In genomic region chr16:27106305-27106704, GRCh38 we compare ENCODE assay signal across 32 cellular contexts. TPM values are rescaled to one million over a fixed set of nuclear protein-coding genes. Genes with fewer than 3 reads are reported as not detected.
"Had no signal": no experiment of that assay in that cellular context is flagged by ENCODE, and none has a peak within 500 bp of the region (broad histone marks: within the 10 kb centered on the region; RNA-seq: fewer than 3 reads in every experiment).

No MANE protein-coding gene starts in this region.

- H3K27ac ChIP-seq: ascending aorta, cardiac muscle cell, SJCRH30, SK-N-MC, WERI-Rb-1 had no signal

- DNase-seq: activated CD4-positive, alpha-beta memory T cell treated with anti-CD3 and anti-CD28 coated beads, Interleukin-2, amount 10 ng/mL, durations not matched to agents 7 days and 5 days; activated CD4-positive, alpha-beta T cell treated with anti-CD3 and anti-CD28 coated beads for 1 hour; activated CD4-positive, alpha-beta T cell treated with anti-CD3 and anti-CD28 coated beads for 48 hours; activated CD4-positive, CD25-positive, alpha-beta regulatory T cell; activated gamma-delta T cell; activated naive CD4-positive, alpha-beta T cell treated with Interleukin-2 at 50 U/mL for 16 hours; activated naive CD8-positive, alpha-beta T cell treated with anti-CD3 and anti-CD28 coated beads, Interleukin-2, amount 10 ng/mL, durations not matched to agents 7 days and 5 days; activated T-cell treated with anti-CD3 and anti-CD28 coated beads, Interleukin-2, amount 50 U/mL, for 48 hours; amygdala; Kasumi-1; KG1; MG63; NCI-H1048; NCI-H1436 treated with DMSO at 0.1 percent for 48 hours; NCI-H1694 treated with DMSO at 0.1 percent for 48 hours; NCI-H2029; NCI-H345; NCI-H524 treated with DMSO at 0.1 percent for 48 hours; SHP77; SJCRH30; T1000; WERI-Rb-1 had no signal

- H3K36me3 ChIP-seq: ascending aorta, cardiac muscle cell, MG63, SJCRH30, WERI-Rb-1 had no signal

- H3K4me3 ChIP-seq: ascending aorta, cardiac muscle cell, MG63, SJCRH30, SK-N-MC had no signal

- H3K9me3 ChIP-seq: ascending aorta, MG63, SJCRH30 had no signal

- ATAC-seq: Panc1 had no signal

- H3K27me3 ChIP-seq: ascending aorta, MG63, SJCRH30 had no signal

RNA-seq across cellular contexts. Expression of gene C16orf82, which starts 39.6 kb away (rescaled TPM):
- total RNA-seq: activated CD4-positive, alpha-beta memory T cell treated with anti-CD3 and anti-CD28 coated beads, Interleukin-2, amount 10 ng/mL, durations not matched to agents 7 days and 5 days; activated CD8-positive, alpha-beta memory T cell treated with anti-CD3 and anti-CD28 coated beads for 36 hours; activated naive CD8-positive, alpha-beta T cell treated with anti-CD3 and anti-CD28 coated beads, Interleukin-2, amount 10 ng/mL, durations not matched to agents 7 days and 5 days; ascending aorta; cardiac muscle cell; NCI-H460; RPMI7951; SJCRH30; T-helper 1 cell treated with Interleukin-12 subunit alpha and Interleukin-12 subunit beta and Interleukin-4 antibody, amounts not matched to agents 30 ng/mL and 1 ng/mL, for 36 hours; T-helper 2 cell treated with Interferon-gamma antibody and Interleukin-4, amounts not matched to agents 100 ng/mL and 5 ng/mL, for 36 hours had no signal
- polyA plus RNA-seq: adipose tissue, cardiac muscle cell had no signal
